Comparison of ENCODE assay signal across 1 cellular context in the genomic region with DNA sequence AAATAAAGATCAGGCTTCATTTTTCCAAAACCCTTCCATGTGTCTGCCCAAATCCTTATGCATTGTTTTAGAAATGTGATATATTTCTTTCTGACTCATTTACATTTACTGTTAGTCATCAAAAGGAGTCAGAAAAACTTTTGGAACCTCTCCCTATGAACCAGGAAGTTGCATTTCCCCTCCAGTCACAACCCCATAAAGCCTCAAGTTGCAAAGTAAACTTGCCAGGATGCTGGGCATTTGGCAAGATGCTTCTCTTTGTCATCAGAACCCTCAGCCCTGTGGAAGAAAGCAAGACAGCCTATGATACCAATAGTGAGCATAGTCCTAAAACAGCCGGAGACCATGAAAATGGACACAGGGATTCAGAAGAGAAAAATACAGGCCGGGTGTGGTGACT.
TF ChIP-seq lines count a peak whose summit lies in the region.

No MANE protein-coding gene starts in this region.

TF ChIP-seq in GM23338, 12 proteins besides CTCF, POLR2A, EP300 and RAD21 (continued from another document):
- TF ChIP-seq, protein P1, sequence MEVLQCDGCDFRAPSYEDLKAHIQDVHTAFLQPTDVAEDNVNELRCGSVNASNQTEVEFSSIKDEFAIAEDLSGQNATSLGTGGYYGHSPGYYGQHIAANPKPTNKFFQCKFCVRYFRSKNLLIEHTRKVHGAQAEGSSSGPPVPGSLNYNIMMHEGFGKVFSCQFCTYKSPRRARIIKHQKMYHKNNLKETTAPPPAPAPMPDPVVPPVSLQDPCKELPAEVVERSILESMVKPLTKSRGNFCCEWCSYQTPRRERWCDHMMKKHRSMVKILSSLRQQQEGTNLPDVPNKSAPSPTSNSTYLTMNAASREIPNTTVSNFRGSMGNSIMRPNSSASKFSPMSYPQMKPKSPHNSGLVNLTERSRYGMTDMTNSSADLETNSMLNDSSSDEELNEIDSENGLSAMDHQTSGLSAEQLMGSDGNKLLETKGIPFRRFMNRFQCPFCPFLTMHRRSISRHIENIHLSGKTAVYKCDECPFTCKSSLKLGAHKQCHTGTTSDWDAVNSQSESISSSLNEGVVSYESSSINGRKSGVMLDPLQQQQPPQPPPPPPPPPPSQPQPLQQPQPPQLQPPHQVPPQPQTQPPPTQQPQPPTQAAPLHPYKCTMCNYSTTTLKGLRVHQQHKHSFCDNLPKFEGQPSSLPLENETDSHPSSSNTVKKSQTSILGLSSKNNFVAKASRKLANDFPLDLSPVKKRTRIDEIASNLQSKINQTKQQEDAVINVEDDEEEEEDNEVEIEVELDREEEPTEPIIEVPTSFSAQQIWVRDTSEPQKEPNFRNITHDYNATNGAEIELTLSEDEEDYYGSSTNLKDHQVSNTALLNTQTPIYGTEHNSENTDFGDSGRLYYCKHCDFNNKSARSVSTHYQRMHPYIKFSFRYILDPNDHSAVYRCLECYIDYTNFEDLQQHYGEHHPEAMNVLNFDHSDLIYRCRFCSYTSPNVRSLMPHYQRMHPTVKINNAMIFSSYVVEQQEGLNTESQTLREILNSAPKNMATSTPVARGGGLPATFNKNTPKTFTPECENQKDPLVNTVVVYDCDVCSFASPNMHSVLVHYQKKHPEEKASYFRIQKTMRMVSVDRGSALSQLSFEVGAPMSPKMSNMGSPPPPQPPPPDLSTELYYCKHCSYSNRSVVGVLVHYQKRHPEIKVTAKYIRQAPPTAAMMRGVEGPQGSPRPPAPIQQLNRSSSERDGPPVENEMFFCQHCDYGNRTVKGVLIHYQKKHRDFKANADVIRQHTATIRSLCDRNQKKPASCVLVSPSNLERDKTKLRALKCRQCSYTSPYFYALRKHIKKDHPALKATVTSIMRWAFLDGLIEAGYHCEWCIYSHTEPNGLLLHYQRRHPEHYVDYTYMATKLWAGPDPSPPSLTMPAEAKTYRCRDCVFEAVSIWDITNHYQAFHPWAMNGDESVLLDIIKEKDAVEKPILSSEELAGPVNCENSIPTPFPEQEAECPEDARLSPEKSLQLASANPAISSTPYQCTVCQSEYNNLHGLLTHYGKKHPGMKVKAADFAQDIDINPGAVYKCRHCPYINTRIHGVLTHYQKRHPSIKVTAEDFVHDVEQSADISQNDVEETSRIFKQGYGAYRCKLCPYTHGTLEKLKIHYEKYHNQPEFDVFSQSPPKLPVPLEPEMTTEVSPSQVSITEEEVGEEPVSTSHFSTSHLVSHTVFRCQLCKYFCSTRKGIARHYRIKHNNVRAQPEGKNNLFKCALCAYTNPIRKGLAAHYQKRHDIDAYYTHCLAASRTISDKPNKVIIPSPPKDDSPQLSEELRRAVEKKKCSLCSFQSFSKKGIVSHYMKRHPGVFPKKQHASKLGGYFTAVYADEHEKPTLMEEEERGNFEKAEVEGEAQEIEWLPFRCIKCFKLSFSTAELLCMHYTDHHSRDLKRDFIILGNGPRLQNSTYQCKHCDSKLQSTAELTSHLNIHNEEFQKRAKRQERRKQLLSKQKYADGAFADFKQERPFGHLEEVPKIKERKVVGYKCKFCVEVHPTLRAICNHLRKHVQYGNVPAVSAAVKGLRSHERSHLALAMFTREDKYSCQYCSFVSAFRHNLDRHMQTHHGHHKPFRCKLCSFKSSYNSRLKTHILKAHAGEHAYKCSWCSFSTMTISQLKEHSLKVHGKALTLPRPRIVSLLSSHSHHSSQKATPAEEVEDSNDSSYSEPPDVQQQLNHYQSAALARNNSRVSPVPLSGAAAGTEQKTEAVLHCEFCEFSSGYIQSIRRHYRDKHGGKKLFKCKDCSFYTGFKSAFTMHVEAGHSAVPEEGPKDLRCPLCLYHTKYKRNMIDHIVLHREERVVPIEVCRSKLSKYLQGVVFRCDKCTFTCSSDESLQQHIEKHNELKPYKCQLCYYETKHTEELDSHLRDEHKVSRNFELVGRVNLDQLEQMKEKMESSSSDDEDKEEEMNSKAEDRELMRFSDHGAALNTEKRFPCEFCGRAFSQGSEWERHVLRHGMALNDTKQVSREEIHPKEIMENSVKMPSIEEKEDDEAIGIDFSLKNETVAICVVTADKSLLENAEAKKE (CRISPR knock-in tag; IDR thresholded peaks at IDR 0.05) = no peak
- no peak for TF ChIP-seq POLR2AphosphoS5 (IDR thresholded peaks at IDR 0.05; ENCODE audit: low read depth)
- no peak for TF ChIP-seq CREB1 (CRISPR knock-in tag; IDR thresholded peaks at IDR 0.05; ENCODE audit: low read depth)
- TF ChIP-seq, protein P2, sequence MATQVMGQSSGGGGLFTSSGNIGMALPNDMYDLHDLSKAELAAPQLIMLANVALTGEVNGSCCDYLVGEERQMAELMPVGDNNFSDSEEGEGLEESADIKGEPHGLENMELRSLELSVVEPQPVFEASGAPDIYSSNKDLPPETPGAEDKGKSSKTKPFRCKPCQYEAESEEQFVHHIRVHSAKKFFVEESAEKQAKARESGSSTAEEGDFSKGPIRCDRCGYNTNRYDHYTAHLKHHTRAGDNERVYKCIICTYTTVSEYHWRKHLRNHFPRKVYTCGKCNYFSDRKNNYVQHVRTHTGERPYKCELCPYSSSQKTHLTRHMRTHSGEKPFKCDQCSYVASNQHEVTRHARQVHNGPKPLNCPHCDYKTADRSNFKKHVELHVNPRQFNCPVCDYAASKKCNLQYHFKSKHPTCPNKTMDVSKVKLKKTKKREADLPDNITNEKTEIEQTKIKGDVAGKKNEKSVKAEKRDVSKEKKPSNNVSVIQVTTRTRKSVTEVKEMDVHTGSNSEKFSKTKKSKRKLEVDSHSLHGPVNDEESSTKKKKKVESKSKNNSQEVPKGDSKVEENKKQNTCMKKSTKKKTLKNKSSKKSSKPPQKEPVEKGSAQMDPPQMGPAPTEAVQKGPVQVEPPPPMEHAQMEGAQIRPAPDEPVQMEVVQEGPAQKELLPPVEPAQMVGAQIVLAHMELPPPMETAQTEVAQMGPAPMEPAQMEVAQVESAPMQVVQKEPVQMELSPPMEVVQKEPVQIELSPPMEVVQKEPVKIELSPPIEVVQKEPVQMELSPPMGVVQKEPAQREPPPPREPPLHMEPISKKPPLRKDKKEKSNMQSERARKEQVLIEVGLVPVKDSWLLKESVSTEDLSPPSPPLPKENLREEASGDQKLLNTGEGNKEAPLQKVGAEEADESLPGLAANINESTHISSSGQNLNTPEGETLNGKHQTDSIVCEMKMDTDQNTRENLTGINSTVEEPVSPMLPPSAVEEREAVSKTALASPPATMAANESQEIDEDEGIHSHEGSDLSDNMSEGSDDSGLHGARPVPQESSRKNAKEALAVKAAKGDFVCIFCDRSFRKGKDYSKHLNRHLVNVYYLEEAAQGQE (IDR thresholded peaks at IDR 0.05; ENCODE audit: unreplicated experiment) = no peak
- TF ChIP-seq JUNB (IDR thresholded peaks at IDR 0.05; ENCODE audit: unreplicated experiment) = no peak
- TF ChIP-seq, protein P3, sequence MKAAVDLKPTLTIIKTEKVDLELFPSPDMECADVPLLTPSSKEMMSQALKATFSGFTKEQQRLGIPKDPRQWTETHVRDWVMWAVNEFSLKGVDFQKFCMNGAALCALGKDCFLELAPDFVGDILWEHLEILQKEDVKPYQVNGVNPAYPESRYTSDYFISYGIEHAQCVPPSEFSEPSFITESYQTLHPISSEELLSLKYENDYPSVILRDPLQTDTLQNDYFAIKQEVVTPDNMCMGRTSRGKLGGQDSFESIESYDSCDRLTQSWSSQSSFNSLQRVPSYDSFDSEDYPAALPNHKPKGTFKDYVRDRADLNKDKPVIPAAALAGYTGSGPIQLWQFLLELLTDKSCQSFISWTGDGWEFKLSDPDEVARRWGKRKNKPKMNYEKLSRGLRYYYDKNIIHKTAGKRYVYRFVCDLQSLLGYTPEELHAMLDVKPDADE (IDR thresholded peaks at IDR 0.05) = no peak
